Comparison of ENCODE assay signal across 10 cellular contexts in the genomic region with DNA sequence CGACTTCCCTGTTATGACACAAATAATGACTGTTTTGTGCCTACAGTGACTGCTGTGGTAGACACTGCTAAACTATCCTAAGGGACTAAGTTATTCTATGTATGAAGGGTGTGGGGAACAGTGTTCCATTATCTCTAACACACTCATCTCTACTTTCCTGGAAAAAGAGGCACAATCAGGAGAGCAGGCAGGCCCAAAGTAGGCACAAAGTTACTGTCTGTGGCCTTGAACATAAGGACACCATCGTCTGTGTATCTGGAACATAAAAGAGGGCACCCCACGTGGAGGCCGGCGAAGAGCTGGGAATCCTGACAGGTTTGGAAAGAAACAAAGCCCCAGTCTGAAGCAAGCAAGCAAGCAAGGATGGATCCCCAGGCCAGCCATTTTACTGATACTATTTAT. TPM values are rescaled to one million over a fixed set of nuclear protein-coding genes. Genes with fewer than 3 reads are reported as not detected.
DNase-seq lines count a peak whose midpoint lies in the region; ATAC-seq lines count a peak whose summit lies in the region.
"Had no signal": no experiment of that assay in that cellular context is flagged by ENCODE, and none has a peak within 500 bp of the region (broad histone marks: within the 10 kb centered on the region; RNA-seq: fewer than 3 reads in every experiment).

No MANE protein-coding gene starts in this region.

- in situ Hi-C loops in HAP-1 (cut with MboI; ENCODE audit: low sequenced_read_pairs): no loop called here

- H3K9me3 ChIP-seq in HAP-1 (no peaks in the 10 kb centered on the region), mucosa of rectum (ENCODE audit: control insufficient read depth in 2 of 2, low read length in 2 of 2) (no peaks in the 10 kb centered on the region)

- H3K27me3 Mint-ChIP-seq in activated naive CD8-positive, alpha-beta T cell treated with anti-CD3 and anti-CD28 coated beads for 36 hours: peaks cover 16% of the 10 kb centered on the region

- peaks cover 6% of the 10 kb centered on the region for H3K36me3 Mint-ChIP-seq in activated naive CD8-positive, alpha-beta T cell treated with anti-CD3 and anti-CD28 coated beads for 36 hours

- H3K4me3 ChIP-seq in HAP-1 (peak overlapping the region; percentile 97), mucosa of rectum (ENCODE audit: low read length in 2 of 2) (peak overlapping the region; percentile 9 to 99)

- peak overlapping the region; percentile 27 to 42 for H3K27ac ChIP-seq in mucosa of rectum (ENCODE audit: low read depth in 2 of 2, low read length in 2 of 2)

- peak overlapping the region; percentile 78 for H3K4me3 Mint-ChIP-seq in activated naive CD8-positive, alpha-beta T cell treated with anti-CD3 and anti-CD28 coated beads for 36 hours

- DNase-seq in Ammon's horn (ENCODE audit: low spot score) (peak; percentile 20), HAP-1 (ENCODE audit: low spot score in 2 of 2) (no peak)
- no peak for DNase-seq in activated naive CD8-positive, alpha-beta T cell treated with anti-CD3 and anti-CD28 coated beads for 36 hours
- DNase-seq: GF-D8; NK-92 treated with Interleukin-12 subunit alpha and Interleukin-12 subunit beta, amount 100 ng/mL, for 24 hours had no signal

- ATAC-seq in GM18519 (IDR thresholded peaks at IDR 0.05; ENCODE audit: low FRiP score, unreplicated experiment): no peak
- ATAC-seq in HG02938 (IDR thresholded peaks at IDR 0.05; ENCODE audit: unreplicated experiment): no peak
- no peak for ATAC-seq in GM18511 (IDR thresholded peaks at IDR 0.05; ENCODE audit: unreplicated experiment)
- no peak for ATAC-seq in HG02623 (IDR thresholded peaks at IDR 0.05; ENCODE audit: unreplicated experiment)

- H3K36me3 ChIP-seq in HAP-1 (replicated peaks): peaks cover 15% of the 10 kb centered on the region
- H3K36me3 ChIP-seq in mucosa of rectum (ENCODE audit: control insufficient read depth in 2 of 2, insufficient read depth in 2 of 2, low read length in 2 of 2): no peaks in the 10 kb centered on the region

- peaks cover 22% of the 10 kb centered on the region for H3K4me1 ChIP-seq in HAP-1
- H3K4me1 ChIP-seq in mucosa of rectum (ENCODE audit: control insufficient read depth in 2 of 2, insufficient read depth in 2 of 2, low read length in 2 of 2): peaks cover 12 to 39% of the 10 kb centered on the region in 2 donors

- H3K27me3 ChIP-seq in HAP-1 (ENCODE audit: low read depth) (no peaks in the 10 kb centered on the region), mucosa of rectum (ENCODE audit: control insufficient read depth in 2 of 2, insufficient read depth in 2 of 2, low read length in 2 of 2) (no peaks in the 10 kb centered on the region)

- H3K27ac Mint-ChIP-seq in activated naive CD8-positive, alpha-beta T cell treated with anti-CD3 and anti-CD28 coated beads for 36 hours: no peak overlapping the region

- H3K9ac ChIP-seq in mucosa of rectum (ENCODE audit: low read depth in 1 of 2, low read length in 2 of 2): peak overlapping the region in 1 of 2 donors; percentile 14

- H3K4me1 Mint-ChIP-seq in activated naive CD8-positive, alpha-beta T cell treated with anti-CD3 and anti-CD28 coated beads for 36 hours: peaks cover 20% of the 10 kb centered on the region

- no peaks in the 10 kb centered on the region for H3K9me3 Mint-ChIP-seq in activated naive CD8-positive, alpha-beta T cell treated with anti-CD3 and anti-CD28 coated beads for 36 hours

RNA-seq across cellular contexts. Expression of gene ABCC5, which starts 1.5 kb away (rescaled TPM):
- 10 to 100 TPM; 13.1 to 14.1 TPM for total RNA-seq in activated naive CD8-positive, alpha-beta T cell treated with anti-CD3 and anti-CD28 coated beads for 36 hours

RNA-seq across cellular contexts. Expression of gene HTR3D, which starts 15.4 kb away (rescaled TPM):
- total RNA-seq in activated naive CD8-positive, alpha-beta T cell treated with anti-CD3 and anti-CD28 coated beads for 36 hours: not detected

RNA-seq across cellular contexts. Expression of gene HTR3C, which starts 36.7 kb away (rescaled TPM):
- not detected for total RNA-seq in activated naive CD8-positive, alpha-beta T cell treated with anti-CD3 and anti-CD28 coated beads for 36 hours
